ENCODE assay signal across 9 cellular contexts in genomic region chr10:48353246-48353645, GRCh38.
"Had no signal": no experiment of that assay in that cellular context is flagged by ENCODE, and none has a peak within 500 bp of the region (broad histone marks: within the 10 kb centered on the region; RNA-seq: fewer than 3 reads in every experiment).

No MANE protein-coding gene starts in this region.

- ATAC-seq: GM23338, HCT116, K562 had no signal

- H3K4me1 ChIP-seq: HAP-1 had no signal

- H3K4me3 ChIP-seq: GM23338, HAP-1, K562 had no signal

- H3K36me3 ChIP-seq: HAP-1 had no signal

- DNase-seq: H7, HFFc6, IMR-90 had no signal

- H3K9me3 ChIP-seq: HAP-1 had no signal

- FAIRE-seq: H1, HTR-8/SVneo, K562 had no signal
